In the genomic region with DNA sequence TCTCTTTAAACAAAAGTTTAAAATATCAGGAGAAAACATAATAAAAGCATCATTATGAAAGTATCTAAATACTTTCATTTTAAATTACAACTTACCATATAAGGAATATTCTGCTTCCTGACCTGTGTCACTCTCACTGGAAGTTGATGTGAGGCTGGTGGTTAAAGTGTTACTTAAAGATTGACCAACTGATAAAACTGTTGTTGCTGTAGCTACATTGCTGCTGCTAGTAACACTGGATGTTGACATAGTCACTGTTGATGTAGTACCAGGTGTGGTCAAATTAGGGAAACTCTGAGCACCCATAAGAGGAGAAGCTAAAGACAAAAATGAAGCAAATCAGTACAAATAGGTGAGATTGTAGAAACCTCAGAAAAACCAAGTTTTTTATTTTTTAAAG, we compare ENCODE assay signal across 8 cellular contexts.
DNase-seq lines count a peak whose midpoint lies in the region; ATAC-seq and TF ChIP-seq lines count a peak whose summit lies in the region.
"Had no signal": no experiment of that assay in that cellular context is flagged by ENCODE, and none has a peak within 500 bp of the region (broad histone marks: within the 10 kb centered on the region; RNA-seq: fewer than 3 reads in every experiment).

No MANE protein-coding gene starts in this region.

- no peak for TF ChIP-seq EP300 in upper lobe of left lung (IDR thresholded peaks at IDR 0.05)

- TF ChIP-seq POLR2A in upper lobe of left lung (IDR thresholded peaks at IDR 0.05), result no peak

- H3K9ac ChIP-seq in liver (ENCODE audit: low read depth in 1 of 2, low read length in 2 of 2), result no peak overlapping the region

- no peaks in the 10 kb centered on the region for H3K27me3 ChIP-seq in liver (ENCODE audit: control insufficient read depth in 4 of 4, insufficient read depth in 4 of 4, low read length in 3 of 4)
- no peaks in the 10 kb centered on the region for H3K27me3 ChIP-seq in upper lobe of left lung

- H3K36me3 ChIP-seq in liver (ENCODE audit: control insufficient read depth in 4 of 4, insufficient read depth in 3 of 4, low read depth in 1 of 4, low read length in 3 of 4) (peaks cover 9 to 66% (median 57%) of the 10 kb centered on the region in 4 donors), upper lobe of left lung (peaks cover 12 to 92% (median 37%) of the 10 kb centered on the region in 4 donors)

- H3K9me3 ChIP-seq in liver (ENCODE audit: control insufficient read depth in 4 of 4, low read length in 3 of 4) (no peaks in the 10 kb centered on the region), upper lobe of left lung (no peaks in the 10 kb centered on the region)

- no peak overlapping the region for H3K27ac ChIP-seq in liver (ENCODE audit: low read depth in 1 of 2, low read length in 2 of 2)
- no peak overlapping the region for H3K27ac ChIP-seq in upper lobe of left lung

- H3K4me3 ChIP-seq in liver (ENCODE audit: low read depth in 1 of 3, low read length in 3 of 3) (no peak overlapping the region), upper lobe of left lung (no peak overlapping the region)

- peak; percentile 25 to 30 for TF ChIP-seq RAD21 in liver (IDR thresholded peaks at IDR 0.05)

- DNase-seq in T-helper 2 cell (peak in 3 of 5 experiments; percentile 7 to 96 (median 85)), NCI-H1092 treated with DMSO at 0.1 percent for 48 hours (lab: John Stamatoyannopoulos, UW) (no peak), H4 (ENCODE audit: low spot score) (no peak), upper lobe of left lung (no peak)
- DNase-seq: NCI-H1092 had no signal

- TF ChIP-seq CTCF in liver (IDR thresholded peaks at IDR 0.05; ENCODE audit: low read depth, low read length, missing input control) (no peak), upper lobe of left lung (IDR thresholded peaks at IDR 0.05) (no peak)

- H3K4me1 ChIP-seq in liver (ENCODE audit: control insufficient read depth in 4 of 4, insufficient read depth in 4 of 4, low read length in 3 of 4) (peaks cover 0 to 6% (median 0%) of the 10 kb centered on the region in 4 donors), upper lobe of left lung (peaks cover 0 to 11% (median 2%) of the 10 kb centered on the region in 4 donors)

- ATAC-seq in GM18517 (IDR thresholded peaks at IDR 0.05; ENCODE audit: unreplicated experiment) (peak; percentile 58), GM21786 (IDR thresholded peaks at IDR 0.05; ENCODE audit: unreplicated experiment) (peak; percentile 72), upper lobe of left lung (ENCODE audit: low FRiP score in 2 of 2) (no peak)

TF ChIP-seq in liver, 16 proteins besides CTCF, POLR2A, EP300 and RAD21:
- no peak for TF ChIP-seq MAX (IDR thresholded peaks at IDR 0.05)
- peak; percentile 17 to 64 for TF ChIP-seq RXRA (IDR thresholded peaks at IDR 0.05)
- TF ChIP-seq, protein P1, sequence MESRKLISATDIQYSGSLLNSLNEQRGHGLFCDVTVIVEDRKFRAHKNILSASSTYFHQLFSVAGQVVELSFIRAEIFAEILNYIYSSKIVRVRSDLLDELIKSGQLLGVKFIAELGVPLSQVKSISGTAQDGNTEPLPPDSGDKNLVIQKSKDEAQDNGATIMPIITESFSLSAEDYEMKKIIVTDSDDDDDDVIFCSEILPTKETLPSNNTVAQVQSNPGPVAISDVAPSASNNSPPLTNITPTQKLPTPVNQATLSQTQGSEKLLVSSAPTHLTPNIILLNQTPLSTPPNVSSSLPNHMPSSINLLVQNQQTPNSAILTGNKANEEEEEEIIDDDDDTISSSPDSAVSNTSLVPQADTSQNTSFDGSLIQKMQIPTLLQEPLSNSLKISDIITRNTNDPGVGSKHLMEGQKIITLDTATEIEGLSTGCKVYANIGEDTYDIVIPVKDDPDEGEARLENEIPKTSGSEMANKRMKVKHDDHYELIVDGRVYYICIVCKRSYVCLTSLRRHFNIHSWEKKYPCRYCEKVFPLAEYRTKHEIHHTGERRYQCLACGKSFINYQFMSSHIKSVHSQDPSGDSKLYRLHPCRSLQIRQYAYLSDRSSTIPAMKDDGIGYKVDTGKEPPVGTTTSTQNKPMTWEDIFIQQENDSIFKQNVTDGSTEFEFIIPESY (IDR thresholded peaks at IDR 0.05), result peak; percentile 10
- peak; percentile 19 to 36 for TF ChIP-seq HNF4A (conservative IDR thresholded peaks at IDR 0.05)
- TF ChIP-seq SP1 (IDR thresholded peaks at IDR 0.05), result no peak
- TF ChIP-seq GABPA (IDR thresholded peaks at IDR 0.05 in 1 of 2, conservative IDR thresholded peaks at IDR 0.05 in 1 of 2), result no peak
- no peak for TF ChIP-seq NR2F2 (IDR thresholded peaks at IDR 0.05)
- peak; percentile 96 for TF ChIP-seq FOXA2 (IDR thresholded peaks at IDR 0.05)
- TF ChIP-seq ATF3 (IDR thresholded peaks at IDR 0.05), result no peak
- TF ChIP-seq EGR1 (IDR thresholded peaks at IDR 0.05; ENCODE audit: low read depth in 2 of 2), result no peak
- TF ChIP-seq TAF1 (conservative IDR thresholded peaks at IDR 0.05), result no peak
- TF ChIP-seq JUND (IDR thresholded peaks at IDR 0.05), result no peak
- TF ChIP-seq FOXA1 (IDR thresholded peaks at IDR 0.05), result peak; percentile 90
- no peak for TF ChIP-seq HNF4G (IDR thresholded peaks at IDR 0.05)
- TF ChIP-seq, protein P2, sequence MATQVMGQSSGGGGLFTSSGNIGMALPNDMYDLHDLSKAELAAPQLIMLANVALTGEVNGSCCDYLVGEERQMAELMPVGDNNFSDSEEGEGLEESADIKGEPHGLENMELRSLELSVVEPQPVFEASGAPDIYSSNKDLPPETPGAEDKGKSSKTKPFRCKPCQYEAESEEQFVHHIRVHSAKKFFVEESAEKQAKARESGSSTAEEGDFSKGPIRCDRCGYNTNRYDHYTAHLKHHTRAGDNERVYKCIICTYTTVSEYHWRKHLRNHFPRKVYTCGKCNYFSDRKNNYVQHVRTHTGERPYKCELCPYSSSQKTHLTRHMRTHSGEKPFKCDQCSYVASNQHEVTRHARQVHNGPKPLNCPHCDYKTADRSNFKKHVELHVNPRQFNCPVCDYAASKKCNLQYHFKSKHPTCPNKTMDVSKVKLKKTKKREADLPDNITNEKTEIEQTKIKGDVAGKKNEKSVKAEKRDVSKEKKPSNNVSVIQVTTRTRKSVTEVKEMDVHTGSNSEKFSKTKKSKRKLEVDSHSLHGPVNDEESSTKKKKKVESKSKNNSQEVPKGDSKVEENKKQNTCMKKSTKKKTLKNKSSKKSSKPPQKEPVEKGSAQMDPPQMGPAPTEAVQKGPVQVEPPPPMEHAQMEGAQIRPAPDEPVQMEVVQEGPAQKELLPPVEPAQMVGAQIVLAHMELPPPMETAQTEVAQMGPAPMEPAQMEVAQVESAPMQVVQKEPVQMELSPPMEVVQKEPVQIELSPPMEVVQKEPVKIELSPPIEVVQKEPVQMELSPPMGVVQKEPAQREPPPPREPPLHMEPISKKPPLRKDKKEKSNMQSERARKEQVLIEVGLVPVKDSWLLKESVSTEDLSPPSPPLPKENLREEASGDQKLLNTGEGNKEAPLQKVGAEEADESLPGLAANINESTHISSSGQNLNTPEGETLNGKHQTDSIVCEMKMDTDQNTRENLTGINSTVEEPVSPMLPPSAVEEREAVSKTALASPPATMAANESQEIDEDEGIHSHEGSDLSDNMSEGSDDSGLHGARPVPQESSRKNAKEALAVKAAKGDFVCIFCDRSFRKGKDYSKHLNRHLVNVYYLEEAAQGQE (IDR thresholded peaks at IDR 0.05), result peak; percentile 47
- TF ChIP-seq YY1 (IDR thresholded peaks at IDR 0.05), result peak; percentile 19

Comparison
In these comparisons a context has a peak if more than half of its experiments do, and no peak if none do; other contexts are left out.
1. ATAC-seq: peak in GM18517 (single experiment) and GM21786 (single experiment); none in upper lobe of left lung (0 of 2).
2. DNase-seq: peak in T-helper 2 cell (3 of 5); none in NCI-H1092 treated with DMSO at 0.1 percent for 48 hours (single experiment), H4 (single experiment) and upper lobe of left lung (0 of 2).